ENCODE assay signal across 8 cellular contexts in the genomic region with DNA sequence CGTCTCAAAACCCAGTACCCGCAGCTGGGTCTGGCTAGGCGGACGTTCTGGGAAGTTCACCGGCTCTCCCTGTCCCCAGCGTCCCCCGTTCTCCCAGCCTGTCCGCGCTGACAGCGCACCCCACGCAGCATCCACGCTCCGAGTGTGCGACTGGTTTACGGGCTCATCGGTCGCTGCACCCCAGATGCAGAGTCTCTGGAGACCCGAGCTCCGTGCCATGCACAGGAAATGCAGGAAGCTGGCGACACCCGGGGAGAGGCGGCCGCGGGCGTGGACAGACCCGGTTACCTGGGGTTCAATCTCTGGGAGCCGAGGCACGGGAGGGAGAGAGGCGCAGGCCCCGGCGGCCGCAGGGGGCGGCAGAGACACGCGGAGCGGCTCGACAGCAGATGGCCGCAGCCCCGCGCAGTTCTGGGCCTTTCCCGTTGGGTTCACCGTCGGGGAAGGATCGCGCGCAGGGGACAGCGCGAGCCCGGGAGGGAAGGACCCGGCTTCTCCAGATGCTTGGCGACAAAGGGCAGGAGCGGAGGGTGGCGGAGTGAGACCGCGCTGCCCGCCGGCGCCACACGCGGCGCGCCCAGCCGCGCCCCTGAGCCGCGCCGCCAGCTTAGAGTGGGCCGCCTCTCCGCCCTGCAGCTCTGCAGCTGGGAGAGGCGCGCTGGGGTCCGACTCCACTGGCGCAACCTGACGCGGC. TPM values are rescaled to one million over a fixed set of nuclear protein-coding genes. Genes with fewer than 3 reads are reported as not detected.
DNase-seq lines count a peak whose midpoint lies in the region; ATAC-seq and TF ChIP-seq lines count a peak whose summit lies in the region.

No MANE protein-coding gene starts in this region.

- no TSS peak for BruUV-seq in Panc1 (replicated peaks; lab: Mats Ljungman, UMichigan)

- H3K27me3 ChIP-seq in Panc1 (ENCODE audit: control insufficient read depth, insufficient read depth, low read length): no peaks in the 10 kb centered on the region
- peaks cover 16 to 34% of the 10 kb centered on the region in 2 donors for H3K27me3 ChIP-seq in stomach smooth muscle (ENCODE audit: control insufficient read depth in 1 of 2, insufficient read depth in 2 of 2, low read length in 2 of 2)

- H3K4me3 ChIP-seq in Panc1 (ENCODE audit: low read depth in 2 of 2, low read length in 2 of 2) (peak overlapping the region; percentile 56 to 60), fibroblast of mammary gland (ENCODE audit: control insufficient read depth, low read depth, low read length) (peak overlapping the region; percentile 58), stomach smooth muscle (ENCODE audit: low read length in 2 of 2) (peak overlapping the region; percentile 66 to 79)

- ATAC-seq in GM19463 (IDR thresholded peaks at IDR 0.05; ENCODE audit: unreplicated experiment) (peak; percentile 78), Panc1 (peak; percentile 92)

- no peaks in the 10 kb centered on the region for H3K36me3 ChIP-seq in Panc1 (ENCODE audit: control insufficient read depth, insufficient read depth, low read length)
- no peaks in the 10 kb centered on the region for H3K36me3 ChIP-seq in stomach smooth muscle (ENCODE audit: control insufficient read depth in 2 of 2, insufficient read depth in 2 of 2, low read length in 2 of 2)

- H3K4me1 ChIP-seq in Panc1 (ENCODE audit: control insufficient read depth, insufficient read depth, low read length) (peaks cover 6% of the 10 kb centered on the region; the same call in 1 of the 2 replicates), stomach smooth muscle (ENCODE audit: control insufficient read depth, insufficient read depth, low read length) (peaks cover 14% of the 10 kb centered on the region)

- peak; percentile 97 for TF ChIP-seq CTCF in Panc1 (IDR thresholded peaks at IDR 0.05)
- peak; percentile 64 for TF ChIP-seq CTCF in fibroblast of mammary gland (conservative IDR thresholded peaks at IDR 0.05; ENCODE audit: control insufficient read depth, insufficient read depth, low read depth, low read length)
- TF ChIP-seq CTCF in nephron (IDR thresholded peaks at IDR 0.05; ENCODE audit: unreplicated experiment in 3 of 3): peak; percentile 84 to 91 (median 85)

- peak overlapping the region; percentile 40 for H3K27ac ChIP-seq in Panc1 (ENCODE audit: low read length)
- no peak overlapping the region for H3K27ac ChIP-seq in stomach smooth muscle (ENCODE audit: low read length)

- H3K4me3 Mint-ChIP-seq in activated T-helper 1 cell treated with anti-CD3 and anti-CD28 coated beads, Interleukin-12 subunit alpha, Interleukin-12 subunit beta, Interleukin-2, Interleukin-4 antibody, amounts not matched to agents 30 ng/mL and 10 ng/mL and 1 ng/mL, durations not matched to agents 14 hours and 24 hours and 36 hours: peak overlapping the region; percentile 85
- H3K4me3 Mint-ChIP-seq in nephron: peak overlapping the region; percentile 89 to 93 (median 91)

- no peaks in the 10 kb centered on the region for H3K9me3 Mint-ChIP-seq in activated T-helper 1 cell treated with anti-CD3 and anti-CD28 coated beads, Interleukin-12 subunit alpha, Interleukin-12 subunit beta, Interleukin-2, Interleukin-4 antibody, amounts not matched to agents 30 ng/mL and 10 ng/mL and 1 ng/mL, durations not matched to agents 14 hours and 24 hours and 36 hours
- no peaks in the 10 kb centered on the region for H3K9me3 Mint-ChIP-seq in nephron

- H3K9me3 ChIP-seq in Panc1 (ENCODE audit: control insufficient read depth, insufficient read depth, low read depth, low read length): no peaks in the 10 kb centered on the region
- no peaks in the 10 kb centered on the region for H3K9me3 ChIP-seq in stomach smooth muscle (ENCODE audit: control insufficient read depth in 2 of 2, low read length in 2 of 2)

- H3K9ac ChIP-seq in stomach smooth muscle (ENCODE audit: low read length in 2 of 2): peak overlapping the region; percentile 64 to 66

- peaks cover 4% of the 10 kb centered on the region for H3K36me3 Mint-ChIP-seq in activated T-helper 1 cell treated with anti-CD3 and anti-CD28 coated beads, Interleukin-12 subunit alpha, Interleukin-12 subunit beta, Interleukin-2, Interleukin-4 antibody, amounts not matched to agents 30 ng/mL and 10 ng/mL and 1 ng/mL, durations not matched to agents 14 hours and 24 hours and 36 hours (ENCODE audit: low read depth)
- no peaks in the 10 kb centered on the region for H3K36me3 Mint-ChIP-seq in nephron (ENCODE audit: low read depth)

- POLR2A ChIA-PET in Panc1 (lab: Charles Lee): interaction anchor here (0.5 kb wide), 1 partner anchor 220 kb away, joined by 4 read pairs; no protein-coding TSS in a partner anchor

- in situ Hi-C loops in Panc1 (cut with HindIII; ENCODE audit: low pct_unique_long_range_greater_than_20kb, low sequenced_read_pairs): no loop called here

- intact Hi-C loops in Panc1 (cut with micrococcal nuclease; ENCODE audit: unreplicated experiment): loop anchor here (2.0 to 10.0 kb wide), 2 partner anchors 53 to 445 kb away; no protein-coding TSS in a partner anchor
- intact Hi-C loops in activated T-helper 1 cell treated with anti-CD3 and anti-CD28 coated beads, Interleukin-12 subunit alpha, Interleukin-12 subunit beta, Interleukin-2, Interleukin-4 antibody, amounts not matched to agents 30 ng/mL and 10 ng/mL and 1 ng/mL, durations not matched to agents 14 hours and 24 hours and 36 hours (cut with micrococcal nuclease): loop anchor here (1.0 kb wide), 2 partner anchors 36 to 53 kb away; partner anchors contain the start of genes GDF9 and UQCRQ

- peaks cover 56% of the 10 kb centered on the region for H3K27me3 Mint-ChIP-seq in activated T-helper 1 cell treated with anti-CD3 and anti-CD28 coated beads, Interleukin-12 subunit alpha, Interleukin-12 subunit beta, Interleukin-2, Interleukin-4 antibody, amounts not matched to agents 30 ng/mL and 10 ng/mL and 1 ng/mL, durations not matched to agents 14 hours and 24 hours and 36 hours (ENCODE audit: insufficient read depth)
- H3K27me3 Mint-ChIP-seq in nephron (ENCODE audit: low read depth): peaks cover 73% of the 10 kb centered on the region

- CTCF ChIA-PET in Panc1 (lab: Charles Lee): interaction anchor here (1.1 to 1.6 kb wide), 2 partner anchors 34 to 53 kb away, joined by 3 to 8 read pairs; no protein-coding TSS in a partner anchor

- DNase-seq in CMK (ENCODE audit: low read depth) (peak; percentile 25), HPDE6-E6E7 (ENCODE audit: extremely low spot score) (peak; percentile 89), Panc1 (ENCODE audit: low read depth, low spot score) (peak; percentile 30), fibroblast of mammary gland (ENCODE audit: low read depth) (peak; percentile 49)
- DNase-seq in activated T-helper 1 cell treated with anti-CD3 and anti-CD28 coated beads, Interleukin-12 subunit alpha, Interleukin-12 subunit beta, Interleukin-2, Interleukin-4 antibody, amounts not matched to agents 30 ng/mL and 10 ng/mL and 1 ng/mL, durations not matched to agents 14 hours and 24 hours and 36 hours (ENCODE audit: low spot score): peak; percentile 66

- H3K4me1 Mint-ChIP-seq in activated T-helper 1 cell treated with anti-CD3 and anti-CD28 coated beads, Interleukin-12 subunit alpha, Interleukin-12 subunit beta, Interleukin-2, Interleukin-4 antibody, amounts not matched to agents 30 ng/mL and 10 ng/mL and 1 ng/mL, durations not matched to agents 14 hours and 24 hours and 36 hours (ENCODE audit: low read depth): peaks cover 31% of the 10 kb centered on the region
- H3K4me1 Mint-ChIP-seq in nephron: no peaks in the 10 kb centered on the region

- H3K27ac Mint-ChIP-seq in activated T-helper 1 cell treated with anti-CD3 and anti-CD28 coated beads, Interleukin-12 subunit alpha, Interleukin-12 subunit beta, Interleukin-2, Interleukin-4 antibody, amounts not matched to agents 30 ng/mL and 10 ng/mL and 1 ng/mL, durations not matched to agents 14 hours and 24 hours and 36 hours: peak overlapping the region; percentile 79
- H3K27ac Mint-ChIP-seq in nephron: peak overlapping the region in 1 of 3 experiments; percentile 78

RNA-seq across cellular contexts. Expression of gene SHROOM1, which starts 0.6 kb away (rescaled TPM):
- total RNA-seq in Panc1 (2021; ENCODE audit: unreplicated experiment): 13.5 TPM
- 13.1 TPM for polyA plus RNA-seq in Panc1 (2012; ENCODE audit: insufficient read length)
- 6.5 and 8.3 TPM in 2 replicates for total RNA-seq in activated T-helper 1 cell treated with anti-CD3 and anti-CD28 coated beads, Interleukin-12 subunit alpha, Interleukin-12 subunit beta, Interleukin-2, Interleukin-4 antibody, amounts not matched to agents 30 ng/mL and 10 ng/mL and 1 ng/mL, durations not matched to agents 14 hours and 24 hours and 36 hours

RNA-seq across cellular contexts. Expression of gene SOWAHA, which starts 16.8 kb away (rescaled TPM):
- not detected for total RNA-seq in Panc1 (2021; ENCODE audit: unreplicated experiment)
- polyA plus RNA-seq in Panc1 (2012; ENCODE audit: insufficient read length): not detected
- total RNA-seq in activated T-helper 1 cell treated with anti-CD3 and anti-CD28 coated beads, Interleukin-12 subunit alpha, Interleukin-12 subunit beta, Interleukin-2, Interleukin-4 antibody, amounts not matched to agents 30 ng/mL and 10 ng/mL and 1 ng/mL, durations not matched to agents 14 hours and 24 hours and 36 hours: 0.47 and 0.54 TPM in 2 replicates

RNA-seq across cellular contexts. Expression of gene GDF9, which starts 36.4 kb away (rescaled TPM):
- total RNA-seq in Panc1 (2021; ENCODE audit: unreplicated experiment): 0.54 TPM
- polyA plus RNA-seq in Panc1 (2012; ENCODE audit: insufficient read length): 0.51 TPM
- total RNA-seq in activated T-helper 1 cell treated with anti-CD3 and anti-CD28 coated beads, Interleukin-12 subunit alpha, Interleukin-12 subunit beta, Interleukin-2, Interleukin-4 antibody, amounts not matched to agents 30 ng/mL and 10 ng/mL and 1 ng/mL, durations not matched to agents 14 hours and 24 hours and 36 hours: 0.32 and 0.57 TPM in 2 replicates

RNA-seq across cellular contexts. Expression of gene UQCRQ, which starts 36.6 kb away (rescaled TPM):
- total RNA-seq in Panc1 (2021; ENCODE audit: unreplicated experiment): 475 TPM
- 381 TPM for polyA plus RNA-seq in Panc1 (2012; ENCODE audit: insufficient read length)
- 410 and 425 TPM in 2 replicates for total RNA-seq in activated T-helper 1 cell treated with anti-CD3 and anti-CD28 coated beads, Interleukin-12 subunit alpha, Interleukin-12 subunit beta, Interleukin-2, Interleukin-4 antibody, amounts not matched to agents 30 ng/mL and 10 ng/mL and 1 ng/mL, durations not matched to agents 14 hours and 24 hours and 36 hours

RNA-seq across cellular contexts. Expression of gene LEAP2, which starts 43.6 kb away (rescaled TPM):
- total RNA-seq in Panc1 (2021; ENCODE audit: unreplicated experiment): 1.4 TPM
- polyA plus RNA-seq in Panc1 (2012; ENCODE audit: insufficient read length): 0.35 TPM
- total RNA-seq in activated T-helper 1 cell treated with anti-CD3 and anti-CD28 coated beads, Interleukin-12 subunit alpha, Interleukin-12 subunit beta, Interleukin-2, Interleukin-4 antibody, amounts not matched to agents 30 ng/mL and 10 ng/mL and 1 ng/mL, durations not matched to agents 14 hours and 24 hours and 36 hours: 3.9 and 4.9 TPM in 2 replicates

Comparison
In these comparisons a context has a peak if more than half of its experiments do, and no peak if none do; other contexts are left out.
1. DNase-seq: peak in every context shown above with its lines; median percentile 89 in HPDE6-E6E7; 66 in activated T-helper 1 cell treated with anti-CD3 and anti-CD28 coated beads, Interleukin-12 subunit alpha, Interleukin-12 subunit beta, Interleukin-2, Interleukin-4 antibody, amounts not matched to agents 30 ng/mL and 10 ng/mL and 1 ng/mL, durations not matched to agents 14 hours and 24 hours and 36 hours; 49 in fibroblast of mammary gland; 30 in Panc1; 25 in CMK.